In the genomic region with DNA sequence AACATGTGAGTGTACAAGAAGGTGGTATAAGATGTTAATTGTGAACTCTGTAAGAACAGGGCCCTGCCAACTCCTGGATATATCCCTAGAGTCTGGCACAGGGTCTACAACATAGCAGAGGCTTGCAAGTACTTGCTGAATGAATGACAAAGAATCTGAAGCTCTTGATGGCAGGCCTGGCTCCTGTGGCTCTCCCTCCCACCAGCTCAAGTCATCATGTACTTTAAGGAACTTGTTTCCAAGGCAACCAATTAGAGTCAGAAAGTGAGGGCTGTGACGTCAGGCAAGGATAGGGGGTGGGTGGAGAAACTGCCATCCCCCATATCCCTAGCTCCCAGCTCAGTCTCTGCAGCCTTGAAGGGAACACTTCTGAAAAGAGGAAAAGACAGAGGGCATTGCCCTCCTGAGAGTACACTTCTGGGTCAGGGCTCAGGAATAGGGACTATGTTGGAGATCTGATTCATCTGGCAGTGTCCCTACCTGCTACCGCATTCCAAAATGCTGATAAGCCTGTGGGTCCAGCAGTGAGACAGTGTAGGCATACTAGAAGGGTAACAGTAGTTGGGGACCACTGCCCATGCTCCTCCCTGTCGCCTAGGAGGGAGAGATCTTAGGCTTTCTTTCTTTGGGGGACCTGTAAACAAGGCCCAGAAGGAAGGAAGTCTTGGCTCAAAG, we compare ENCODE assay signal across 19 cellular contexts. TPM values are rescaled to one million over a fixed set of nuclear protein-coding genes. Genes with fewer than 3 reads are reported as not detected.
DNase-seq lines count a peak whose midpoint lies in the region; ATAC-seq and TF ChIP-seq lines count a peak whose summit lies in the region.
"Had no signal": no experiment of that assay in that cellular context is flagged by ENCODE, and none has a peak within 500 bp of the region (broad histone marks: within the 10 kb centered on the region; RNA-seq: fewer than 3 reads in every experiment).

No MANE protein-coding gene starts in this region.

- TF ChIP-seq POLR2A in adrenal gland (IDR thresholded peaks at IDR 0.05) = no peak

- H3K4me3 Mint-ChIP-seq in HFFc6 = no peak overlapping the region
- H3K4me3 Mint-ChIP-seq in stimulated activated naive CD8-positive, alpha-beta T cell treated with anti-CD3 and anti-CD28 coated beads, Interleukin-15, amount 100 ng/mL, for 72 hours = no peak overlapping the region
- H3K4me3 Mint-ChIP-seq: IgD-negative memory B cell; T-helper 1 cell treated with Interleukin-12 subunit alpha and Interleukin-12 subunit beta and Interleukin-4 antibody, amounts not matched to agents 30 μg/mL and 1 μg/mL, for 36 hours had no signal

- peaks cover 64% of the 10 kb centered on the region for H3K27me3 Mint-ChIP-seq in HFFc6 (ENCODE audit: insufficient read depth)
- H3K27me3 Mint-ChIP-seq in stimulated activated naive CD8-positive, alpha-beta T cell treated with anti-CD3 and anti-CD28 coated beads, Interleukin-15, amount 100 ng/mL, for 72 hours = no peaks in the 10 kb centered on the region

- WGBS in adrenal gland, 4 donors = 56 to 82% (median 62%) methylated on average over 3 of the region's 3 CpGs

- intact Hi-C loops in adrenal gland (cut with DNase I) (no loop called here), posterior cingulate gyrus (cut with DNase I) (no loop called here)

- H3K4me3 ChIP-seq in adrenal gland (no peak overlapping the region), fibroblast of pulmonary artery (replicated peaks; ENCODE audit: low read depth, low read length) (no peak overlapping the region)
- H3K4me3 ChIP-seq: esophagus squamous epithelium, heart left ventricle, skin epidermis, transverse colon had no signal

- no peaks in the 10 kb centered on the region for H3K4me1 ChIP-seq in adrenal gland (replicated peaks in 1 of 2)
- H3K4me1 ChIP-seq: esophagus squamous epithelium, heart left ventricle, transverse colon had no signal

- H3K36me3 ChIP-seq in adrenal gland (replicated peaks in 1 of 2) = no peaks in the 10 kb centered on the region
- H3K36me3 ChIP-seq: esophagus squamous epithelium, heart left ventricle, transverse colon had no signal

- no peaks in the 10 kb centered on the region for H3K36me3 Mint-ChIP-seq in HFFc6 (ENCODE audit: low read depth)
- H3K36me3 Mint-ChIP-seq: IgD-negative memory B cell had no signal

- no peak for ATAC-seq in GM18520 (IDR thresholded peaks at IDR 0.05; ENCODE audit: unreplicated experiment)
- no peak for ATAC-seq in stimulated activated naive CD8-positive, alpha-beta T cell treated with anti-CD3 and anti-CD28 coated beads, Interleukin-15, amount 100 ng/mL, for 72 hours
- ATAC-seq: activated CD4-positive, CD25-positive, alpha-beta regulatory T cell treated with anti-CD3 and anti-CD28 coated beads, Interleukin-2, amount 50 U/mL, for 24 hours; heart left ventricle; Right ventricle myocardium inferior had no signal

- no peaks in the 10 kb centered on the region for H3K9me3 ChIP-seq in adrenal gland (replicated peaks in 1 of 3)
- H3K9me3 ChIP-seq: esophagus squamous epithelium, heart left ventricle, transverse colon had no signal

- no peaks in the 10 kb centered on the region for H3K9me3 Mint-ChIP-seq in HFFc6
- H3K9me3 Mint-ChIP-seq in stimulated activated naive CD8-positive, alpha-beta T cell treated with anti-CD3 and anti-CD28 coated beads, Interleukin-15, amount 100 ng/mL, for 72 hours = no peaks in the 10 kb centered on the region
- H3K9me3 Mint-ChIP-seq: IgD-negative memory B cell; T-helper 1 cell treated with Interleukin-12 subunit alpha and Interleukin-12 subunit beta and Interleukin-4 antibody, amounts not matched to agents 30 μg/mL and 1 μg/mL, for 36 hours had no signal

- TF ChIP-seq CTCF in HFFc6 (IDR thresholded peaks at IDR 0.05) = no peak
- TF ChIP-seq CTCF in adrenal gland (IDR thresholded peaks at IDR 0.05) = no peak
- no peak for TF ChIP-seq CTCF in fibroblast of pulmonary artery (IDR thresholded peaks at IDR 0.05; ENCODE audit: low read length, missing control alignments)

- H3K4me1 Mint-ChIP-seq in HFFc6 (ENCODE audit: low read depth) = peaks cover 6% of the 10 kb centered on the region; the same call in 1 of the 2 replicates
- H3K4me1 Mint-ChIP-seq in stimulated activated naive CD8-positive, alpha-beta T cell treated with anti-CD3 and anti-CD28 coated beads, Interleukin-15, amount 100 ng/mL, for 72 hours = no peaks in the 10 kb centered on the region
- H3K4me1 Mint-ChIP-seq: IgD-negative memory B cell had no signal

- H3K27ac ChIP-seq in adrenal gland = no peak overlapping the region
- H3K27ac ChIP-seq: esophagus squamous epithelium, heart left ventricle, skin epidermis, transverse colon had no signal

- DNase-seq in HFFc6 (peak; percentile 10), adrenal gland (peak in 4 of 7 donors; percentile 9 to 25 (median 18)), fibroblast of pulmonary artery (ENCODE audit: low read depth) (peak; percentile 10), posterior cingulate gyrus (peak in 8 of 10 donors; percentile 41 to 91 (median 70)), NCI-H1105 treated with DMSO at 0.1 percent for 48 hours (lab: John Stamatoyannopoulos, UW) (no peak)
- DNase-seq in stimulated activated naive CD8-positive, alpha-beta T cell treated with anti-CD3 and anti-CD28 coated beads, Interleukin-15, amount 100 ng/mL, for 72 hours = no peak
- DNase-seq: activated naive CD4-positive, alpha-beta T cell; esophagus squamous epithelium; heart left ventricle; kidney glomerular epithelial cell; midbrain; NCI-H1048; transverse colon had no signal

- no peak overlapping the region for H3K27ac Mint-ChIP-seq in HFFc6
- no peak overlapping the region for H3K27ac Mint-ChIP-seq in stimulated activated naive CD8-positive, alpha-beta T cell treated with anti-CD3 and anti-CD28 coated beads, Interleukin-15, amount 100 ng/mL, for 72 hours
- H3K27ac Mint-ChIP-seq: IgD-negative memory B cell; T-helper 1 cell treated with Interleukin-12 subunit alpha and Interleukin-12 subunit beta and Interleukin-4 antibody, amounts not matched to agents 30 μg/mL and 1 μg/mL, for 36 hours had no signal

- peaks cover 2% of the 10 kb centered on the region for H3K27me3 ChIP-seq in adrenal gland

RNA-seq across cellular contexts. Expression of a gene that starts 34.6 kb away (rescaled TPM):
- total RNA-seq in HFFc6 (2021; fragmentation: NEBNext Ultra II Directional; extraction: Animal tissue kit (Norgen Biotek cat#: 25700)) = 10 to 100 TPM; 22.3 to 27.9 (median 24.5) TPM
- 10 to 100 TPM; 16.4 to 35.3 (median 20.4) TPM for total RNA-seq in adrenal gland
- polyA plus RNA-seq in adrenal gland = 10 to 100 TPM; 10.0 to 21.8 (median 13.8) TPM

Comparison
In these comparisons a context has a peak if more than half of its experiments do, and no peak if none do; other contexts are left out.
1. DNase-seq: peak in HFFc6 (single experiment), adrenal gland (4 of 7), fibroblast of pulmonary artery (single experiment) and posterior cingulate gyrus (8 of 10); none in NCI-H1105 treated with DMSO at 0.1 percent for 48 hours (single experiment) and stimulated activated naive CD8-positive, alpha-beta T cell treated with anti-CD3 and anti-CD28 coated beads, Interleukin-15, amount 100 ng/mL, for 72 hours (0 of 2).